Comparison of ENCODE assay signal across 16 cellular contexts in genomic region chr19:11194657-11195056, GRCh38. TPM values are rescaled to one million over a fixed set of nuclear protein-coding genes. Genes with fewer than 3 reads are reported as not detected.
DNase-seq lines count a peak whose midpoint lies in the region; ATAC-seq and TF ChIP-seq lines count a peak whose summit lies in the region.
"Had no signal": no experiment of that assay in that cellular context is flagged by ENCODE, and none has a peak within 500 bp of the region (broad histone marks: within the 10 kb centered on the region; RNA-seq: fewer than 3 reads in every experiment).

No MANE protein-coding gene starts in this region.

- CTCF ChIA-PET in AG04450 (lab: Charles Lee): interaction anchor here (0.6 to 1.2 kb wide), 2 partner anchors 49 to 99 kb away, joined by 3 to 4 read pairs; no protein-coding TSS in a partner anchor

- POLR2A ChIA-PET in AG04450 (lab: Yijun Ruan, JAX): interaction anchor here (0.6 to 0.9 kb wide), 3 partner anchors 57 to 250 kb away, joined by 4 to 6 read pairs (median 5); no protein-coding TSS in a partner anchor

- TF ChIP-seq EP300 in sigmoid colon (IDR thresholded peaks at IDR 0.05): no peak

- H3K4me1 ChIP-seq in sigmoid colon: peaks cover 0 to 82% (median 74%) of the 10 kb centered on the region in 4 donors

- 39 to 61% methylated on average over 9 of the region's 9 CpGs for WGBS in sigmoid colon, 2 donors

- no peak for DNase-seq in AG04450 (ENCODE audit: low read depth, low spot score)
- no peak for DNase-seq in SK-N-MC (ENCODE audit: low read depth, low spot score)
- DNase-seq in fibroblast of pulmonary artery (ENCODE audit: low read depth): peak; percentile 45
- peak; percentile 82 for DNase-seq in sigmoid colon
- DNase-seq in sciatic nerve (ENCODE audit: low spot score): no peak
- DNase-seq in dedifferentiated amniotic fluid mesenchymal stem cell (ENCODE audit: extremely low spot score): no peak
- DNase-seq: glutamatergic neuron, midbrain, NCI-H526 treated with DMSO at 0.1 percent for 48 hours, trophoblast cell had no signal

- H3K27me3 ChIP-seq in AG04450 (ENCODE audit: control insufficient read depth, insufficient read depth, low read length) (no peaks in the 10 kb centered on the region), sigmoid colon (no peaks in the 10 kb centered on the region)

- ATAC-seq in sciatic nerve (no peak), GM19023 (IDR thresholded peaks at IDR 0.05; ENCODE audit: unreplicated experiment) (no peak), GM19035 (IDR thresholded peaks at IDR 0.05; ENCODE audit: unreplicated experiment) (no peak)

- peaks cover 14% of the 10 kb centered on the region; the same call in 1 of the 2 replicates for H3K9me3 ChIP-seq in AG04450 (ENCODE audit: control insufficient read depth, insufficient read depth, low read length)
- H3K9me3 ChIP-seq in SK-N-MC (ENCODE audit: low read depth, low read length): no peaks in the 10 kb centered on the region
- H3K9me3 ChIP-seq in sigmoid colon: no peaks in the 10 kb centered on the region

- H3K9ac ChIP-seq in SK-N-MC (ENCODE audit: insufficient read length): peak overlapping the region; percentile 11

- H3K27ac ChIP-seq in AG04450 (ENCODE audit: low read depth, low read length): peak overlapping the region; percentile 21
- peak overlapping the region; percentile 73 for H3K27ac ChIP-seq in SK-N-MC
- H3K27ac ChIP-seq in sigmoid colon: peak overlapping the region; percentile 91 to 98 (median 94)

- H3K4me3 ChIP-seq in AG04450 (ENCODE audit: low read depth, low read length): peak overlapping the region; percentile 96
- peak overlapping the region; percentile 67 for H3K4me3 ChIP-seq in SK-N-MC
- H3K4me3 ChIP-seq in fibroblast of pulmonary artery (replicated peaks; ENCODE audit: low read depth, low read length): peak overlapping the region; percentile 57
- peak overlapping the region; percentile 52 to 85 (median 74) for H3K4me3 ChIP-seq in sigmoid colon

- TF ChIP-seq CTCF in AG04450 (IDR thresholded peaks at IDR 0.05; ENCODE audit: low read depth, low read length) (no peak), fibroblast of pulmonary artery (IDR thresholded peaks at IDR 0.05; ENCODE audit: low read length, missing control alignments) (no peak), sigmoid colon (IDR thresholded peaks at IDR 0.05) (no peak)

- TF ChIP-seq POLR2A in sigmoid colon (IDR thresholded peaks at IDR 0.05): no peak

- intact Hi-C loops in sigmoid colon (cut with DNase I): loop anchor here (2.0 kb wide), 1 partner anchor 30 kb away; no protein-coding TSS in a partner anchor
- intact Hi-C loops in sciatic nerve (cut with DNase I): no loop called here

- H3K36me3 ChIP-seq in SK-N-MC (ENCODE audit: insufficient read depth, low read length) (peaks cover 32% of the 10 kb centered on the region; the same call in 1 of the 2 replicates), sigmoid colon (peaks cover 17 to 46% (median 28%) of the 10 kb centered on the region in 4 donors)

RNA-seq across cellular contexts. Expression of gene KANK2, which starts 2.7 kb away (rescaled TPM):
- polyA plus RNA-seq in AG04450 (2011; rRNA removed) (83.2 and 147 TPM in 2 replicates), sigmoid colon (100 to 1,000 TPM in 1 of 3 donors, 10 to 100 TPM in 2; 29.8 to 130 (median 89.4) TPM)
- polyA minus RNA-seq in AG04450 (2011; rRNA and poly(A)+ RNA removed): 104 and 195 TPM in 2 replicates
- total RNA-seq in sigmoid colon (1,000 to 10,000 TPM in 2 of 4 donors, 100 to 1,000 TPM in 2; 691 to 1,314 (median 1,068) TPM), sciatic nerve (296 TPM)

RNA-seq across cellular contexts. Expression of gene SPC24, which starts 39.1 kb away (rescaled TPM):
- polyA plus RNA-seq in AG04450 (2011; rRNA removed) (6.0 and 7.4 TPM in 2 replicates), sigmoid colon (10 to 100 TPM in 1 of 3 donors, 1 to 10 TPM in 2; 1.2 to 13.0 (median 2.1) TPM)
- polyA minus RNA-seq in AG04450 (2011; rRNA and poly(A)+ RNA removed): 20.1 and 28.1 TPM in 2 replicates
- total RNA-seq in sigmoid colon (1 to 10 TPM in 3 of 4 donors, under 1 TPM in 1; 0.99 to 6.0 (median 2.8) TPM), sciatic nerve (1.3 TPM)

RNA-seq across cellular contexts. Expression of gene ANGPTL8, which starts 44.8 kb away (rescaled TPM):
- polyA plus RNA-seq in AG04450 (2011; rRNA removed) (not detected in 2 replicates), sigmoid colon (1 to 10 TPM in 1 of 3 donors, not detected in 2; 8.1 TPM)
- polyA minus RNA-seq in AG04450 (2011; rRNA and poly(A)+ RNA removed): not detected in 2 replicates
- total RNA-seq in sigmoid colon (not detected), sciatic nerve (15.5 TPM)
- total RNA-seq: bronchial epithelial cell; CD4-positive, CD25-positive, alpha-beta regulatory T cell; M059J; T-helper 2 cell treated with Interferon-gamma antibody and Interleukin-4, amounts not matched to agents 100 ng/mL and 5 ng/mL, for 36 hours had no signal
- polyA plus RNA-seq: CD4-positive, CD25-positive, alpha-beta regulatory T cell had no signal

Comparison
In these comparisons a context has a peak if more than half of its experiments do, and no peak if none do; other contexts are left out.
1. DNase-seq: peak in fibroblast of pulmonary artery (single experiment) and sigmoid colon (single experiment); none in AG04450 (single experiment), SK-N-MC (single experiment), sciatic nerve (single experiment) and dedifferentiated amniotic fluid mesenchymal stem cell (single experiment).
2. H3K27ac ChIP-seq: peak in every context shown above with its lines; median percentile 94 in sigmoid colon; 73 in SK-N-MC; 21 in AG04450.
3. RNA of gene ANGPTL8, which starts 44.8 kb away (total RNA-seq): 15.5 TPM in sciatic nerve (single experiment); not detected in sigmoid colon; every median in the first group is over 10 times any median in the second.
4. Peak in every context shown above with its lines, with median percentiles within 50 percentile points of each other: H3K4me3 ChIP-seq.